Comparison of ENCODE assay signal across 16 cellular contexts in the genomic region with DNA sequence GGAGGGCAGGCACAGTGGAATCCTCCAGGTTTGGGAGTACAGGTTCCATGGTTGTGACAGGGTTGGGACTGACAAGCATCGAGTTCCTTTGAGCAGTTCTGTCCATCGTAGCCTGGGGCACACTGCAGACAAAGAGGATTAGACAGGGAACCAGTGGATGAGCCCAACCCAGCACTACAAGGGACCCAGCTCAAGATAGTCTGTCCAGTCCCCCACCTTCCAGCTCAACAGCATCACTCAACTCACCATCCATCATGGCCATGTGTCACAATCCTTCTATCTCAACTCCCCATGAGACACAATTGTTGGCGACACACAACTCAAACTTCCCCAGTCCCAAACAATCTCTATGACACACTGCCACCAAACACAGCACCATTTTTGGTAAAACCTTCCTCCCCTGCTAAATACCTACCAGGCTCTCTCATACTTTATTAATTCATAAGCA.
"Had no signal": no experiment of that assay in that cellular context is flagged by ENCODE, and none has a peak within 500 bp of the region (broad histone marks: within the 10 kb centered on the region; RNA-seq: fewer than 3 reads in every experiment).

No MANE protein-coding gene starts in this region.

- H3K27ac ChIP-seq: coronary artery, esophagus muscularis mucosa, gastrocnemius medialis, heart right ventricle, ovary had no signal

- ATAC-seq: gastrocnemius medialis, heart right ventricle, right cardiac atrium had no signal

- H3K4me3 ChIP-seq: coronary artery, esophagus muscularis mucosa, gastrocnemius medialis, heart right ventricle, ovary, smooth muscle cell had no signal

- DNase-seq: effector CD4-positive, alpha-beta T cell; gastrocnemius medialis; heart right ventricle; hypothalamus; kidney glomerular epithelial cell; mesendoderm; naive B cell; right cardiac atrium; stimulated activated CD4-positive, alpha-beta T cell treated with anti-CD3 and anti-CD28 coated beads, Interleukin-2, amount 100 ng/mL, for 48 hours; stimulated activated naive CD4-positive, alpha-beta T cell treated with Interleukin-2 at 50 U/mL for 16 hours had no signal

- H3K4me1 ChIP-seq: esophagus muscularis mucosa, gastrocnemius medialis had no signal

- H3K9me3 ChIP-seq: esophagus muscularis mucosa, gastrocnemius medialis, heart right ventricle, ovary had no signal

- H3K36me3 ChIP-seq: gastrocnemius medialis, ovary had no signal

- FAIRE-seq: islet of Langerhans, urothelium cell line had no signal

- H3K27me3 ChIP-seq: ovary had no signal

- H3K4me2 ChIP-seq: smooth muscle cell had no signal
